8 cellular contexts compared by ENCODE assay signal in the genomic region with DNA sequence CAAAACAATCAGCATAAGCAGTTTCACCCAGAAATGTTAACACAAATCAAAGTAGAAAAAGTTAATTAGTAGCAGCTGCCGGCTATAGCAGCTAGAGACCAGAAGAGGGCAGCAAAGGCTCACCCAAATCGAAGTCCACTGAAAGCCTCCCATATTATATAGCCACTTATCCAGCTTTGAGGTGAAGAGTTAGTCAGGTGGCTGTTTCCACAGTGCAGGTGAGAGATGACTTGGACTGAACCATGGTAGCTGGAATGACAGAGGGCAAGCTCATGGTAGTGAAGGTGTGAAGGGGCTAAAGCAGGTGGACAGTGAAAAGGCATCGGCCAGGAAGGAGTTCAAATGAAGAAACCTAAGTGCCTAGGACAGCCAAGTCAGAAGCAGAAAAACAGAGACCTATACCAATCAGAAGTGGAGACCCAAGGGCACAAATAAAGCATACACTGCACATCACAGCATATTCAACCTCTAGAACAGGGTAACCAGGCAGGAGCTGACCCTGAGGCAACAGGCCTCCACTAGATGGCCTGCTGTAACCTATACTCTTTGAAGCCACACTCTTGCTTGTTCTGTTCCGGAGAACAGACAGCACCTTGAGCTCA. TPM values are rescaled to one million over a fixed set of nuclear protein-coding genes. Genes with fewer than 3 reads are reported as not detected.
DNase-seq lines count a peak whose midpoint lies in the region; FAIRE-seq and TF ChIP-seq lines count a peak whose summit lies in the region.

No MANE protein-coding gene starts in this region.

- H3K27ac ChIP-seq in 22Rv1 (no peak overlapping the region), left ventricle myocardium inferior (replicated peaks) (peak overlapping the region; percentile 18)

- peak; percentile 91 for TF ChIP-seq CTCF in 22Rv1 (IDR thresholded peaks at IDR 0.05)
- peak; percentile 96 for TF ChIP-seq CTCF in left ventricle myocardium inferior (IDR thresholded peaks at IDR 0.05; ENCODE audit: borderline replicate concordance)
- peak; percentile 91 for TF ChIP-seq CTCF in retinal pigment epithelial cell (conservative IDR thresholded peaks at IDR 0.05; ENCODE audit: low read depth, low read length)

- TF ChIP-seq POLR2A in GM12892 (IDR thresholded peaks at IDR 0.05; ENCODE audit: low read depth, low read length) = no peak

- H3K4me3 ChIP-seq in left ventricle myocardium inferior (no peak overlapping the region), retinal pigment epithelial cell (ENCODE audit: low read length) (no peak overlapping the region)

- H3K4me1 ChIP-seq in left ventricle myocardium inferior = peaks cover 10% of the 10 kb centered on the region

- no peaks in the 10 kb centered on the region for H3K36me3 ChIP-seq in left ventricle myocardium inferior

- peak; percentile 96 for FAIRE-seq in GM12892 (lab: Jason Lieb, UNC)

- H3K9me3 ChIP-seq in left ventricle myocardium inferior (replicated peaks) = no peaks in the 10 kb centered on the region

- intact Hi-C loops in left ventricle myocardium inferior (cut with micrococcal nuclease) = loop anchor here (2.0 to 5.0 kb wide), 2 partner anchors 45 to 150 kb away; no protein-coding TSS in a partner anchor

- DNase-seq in GM12892 (ENCODE audit: insufficient read length) (no peak), NCI-H1105 (lab: John Stamatoyannopoulos, UW) (peak; percentile 59), T-helper 1 cell (peak; percentile 22 to 67 (median 55)), amniotic epithelial cell (ENCODE audit: low read depth) (peak; percentile 55), left ventricle myocardium inferior (no peak), retinal pigment epithelial cell (ENCODE audit: low read depth) (no peak), 8988T (no peak)

- no peaks in the 10 kb centered on the region for H3K27me3 ChIP-seq in left ventricle myocardium inferior (ENCODE audit: low read depth)

RNA-seq across cellular contexts. Expression of gene RNF38, which starts 7.2 kb away (rescaled TPM):
- polyA plus RNA-seq in GM12892 (2012; ENCODE audit: missing spikeins) = 14.8 TPM
- 25.7 TPM for total RNA-seq in left ventricle myocardium inferior

Comparison
In these comparisons a context has a peak if more than half of its experiments do, and no peak if none do; other contexts are left out.
1. DNase-seq: peak in NCI-H1105 (single experiment), T-helper 1 cell (5 of 5) and amniotic epithelial cell (single experiment); none in GM12892 (single experiment), left ventricle myocardium inferior (single experiment), retinal pigment epithelial cell (single experiment) and 8988T (single experiment).
2. Peak in every context shown above with its lines, with median percentiles within 50 percentile points of each other: CTCF ChIP-seq.